ENCODE assay signal across 1 cellular context in genomic region chr19:34359140-34359953, GRCh38.
TF ChIP-seq lines count a peak whose summit lies in the region.

No MANE protein-coding gene starts in this region.

TF ChIP-seq in HEK293, 187 proteins besides CTCF, POLR2A, EP300 and RAD21 (continued from another document and continues in another):
- TF ChIP-seq SCRT2 (tag by site-specific recombination; IDR thresholded peaks at IDR 0.05) (no peak), KLF7 (tag by site-specific recombination; IDR thresholded peaks at IDR 0.05; ENCODE audit: borderline replicate concordance) (peak; percentile 85; the same call in 1 of the 2 replicates), ZNF513 (tag by site-specific recombination; IDR thresholded peaks at IDR 0.05) (no peak), ZNF341 (tag by site-specific recombination; IDR thresholded peaks at IDR 0.05; ENCODE audit: low read depth) (peak; percentile 88), ZNF830 (tag by site-specific recombination; IDR thresholded peaks at IDR 0.05; ENCODE audit: low read depth) (no peak), ZNF544 (tag by site-specific recombination; IDR thresholded peaks at IDR 0.05) (no peak), ZNF777 (tag by site-specific recombination; IDR thresholded peaks at IDR 0.05; ENCODE audit: borderline replicate concordance) (peak; percentile 75; the same call in 1 of the 2 replicates), YY2 (tag by site-specific recombination; IDR thresholded peaks at IDR 0.05) (no peak), ZNF184 (tag by site-specific recombination; IDR thresholded peaks at IDR 0.05) (no peak), ZNF488 (tag by site-specific recombination; IDR thresholded peaks at IDR 0.05) (no peak), ZNF548 (tag by site-specific recombination; IDR thresholded peaks at IDR 0.05) (peak; percentile 31; the same call in 1 of the 2 replicates), ZFP37 (tag by site-specific recombination; IDR thresholded peaks at IDR 0.05) (no peak), PATZ1 (tag by site-specific recombination; IDR thresholded peaks at IDR 0.05) (peak; percentile 95), ZSCAN23 (tag by site-specific recombination; IDR thresholded peaks at IDR 0.05) (no peak), FEZF1 (tag by site-specific recombination; IDR thresholded peaks at IDR 0.05) (no peak), ZNF580 (tag by site-specific recombination; IDR thresholded peaks at IDR 0.05) (peak; percentile 79), PBX3 (CRISPR knock-in tag; IDR thresholded peaks at IDR 0.05) (no peak), ZNF624 (tag by site-specific recombination; IDR thresholded peaks at IDR 0.05) (no peak), BCL11A (tag by site-specific recombination; IDR thresholded peaks at IDR 0.05; ENCODE audit: low read depth) (peak; percentile 77; the same call in 1 of the 2 replicates), ZNF354C (tag by site-specific recombination; IDR thresholded peaks at IDR 0.05; ENCODE audit: borderline replicate concordance, low read depth) (no peak), ZNF776 (tag by site-specific recombination; IDR thresholded peaks at IDR 0.05; ENCODE audit: borderline replicate concordance) (no peak), REST (tag by site-specific recombination; IDR thresholded peaks at IDR 0.05) (peak; percentile 81), PRDM4 (tag by site-specific recombination; IDR thresholded peaks at IDR 0.05) (no peak), KLF9 (tag by site-specific recombination; IDR thresholded peaks at IDR 0.05; ENCODE audit: low read depth) (peak; percentile 99), ZNF121 (tag by site-specific recombination; IDR thresholded peaks at IDR 0.05) (no peak; the same call in 1 of the 2 replicates), ZNF302 (tag by site-specific recombination; IDR thresholded peaks at IDR 0.05; ENCODE audit: low read depth) (no peak), ZNF561 (tag by site-specific recombination; IDR thresholded peaks at IDR 0.05; ENCODE audit: borderline replicate concordance) (peak; percentile 93; the same call in 1 of the 2 replicates), ZNF132 (tag by site-specific recombination; IDR thresholded peaks at IDR 0.05; ENCODE audit: borderline replicate concordance) (no peak), ZNF174 (tag by site-specific recombination; IDR thresholded peaks at IDR 0.05) (no peak), RBAK (tag by site-specific recombination; IDR thresholded peaks at IDR 0.05) (no peak), ZNF707 (tag by site-specific recombination; IDR thresholded peaks at IDR 0.05) (no peak), ZNF692 (tag by site-specific recombination; IDR thresholded peaks at IDR 0.05) (peak; percentile 22), ZNF350 (tag by site-specific recombination; IDR thresholded peaks at IDR 0.05) (no peak), ZNF600 (tag by site-specific recombination; IDR thresholded peaks at IDR 0.05) (peak; percentile 100), ZNF138 (tag by site-specific recombination; IDR thresholded peaks at IDR 0.05; ENCODE audit: borderline replicate concordance) (no peak), TCF7L2 (IDR thresholded peaks at IDR 0.05; ENCODE audit: borderline replicate concordance, low read depth, low read length) (no peak), ZNF221 (tag by site-specific recombination; IDR thresholded peaks at IDR 0.05; ENCODE audit: borderline replicate concordance) (no peak), SETDB1 (IDR thresholded peaks at IDR 0.05; ENCODE audit: insufficient read length, low read length) (no peak), ZNF654 (tag by site-specific recombination; IDR thresholded peaks at IDR 0.05; ENCODE audit: low read depth) (no peak), ZBTB48 (tag by site-specific recombination; IDR thresholded peaks at IDR 0.05) (0 out of 2 replicates have a peak, but pooled peaks have one; percentile 19), ZBTB17 (tag by site-specific recombination; IDR thresholded peaks at IDR 0.05) (peak; percentile 77), GLI4 (tag by site-specific recombination; IDR thresholded peaks at IDR 0.05) (no peak), SCRT1 (tag by site-specific recombination; IDR thresholded peaks at IDR 0.05; ENCODE audit: borderline replicate concordance) (no peak), ZNF629 (tag by site-specific recombination; IDR thresholded peaks at IDR 0.05) (peak; percentile 88), KLF1 (tag by site-specific recombination; IDR thresholded peaks at IDR 0.05) (peak; percentile 95), ZNF155 (tag by site-specific recombination; IDR thresholded peaks at IDR 0.05) (no peak), ZBTB10 (tag by site-specific recombination; IDR thresholded peaks at IDR 0.05) (peak; percentile 71), ZNF398 (tag by site-specific recombination; IDR thresholded peaks at IDR 0.05) (peak; percentile 27; the same call in 1 of the 2 replicates)
